11 cellular contexts compared by ENCODE assay signal in genomic region chr17:32515677-32516383, GRCh38. TPM values are rescaled to one million over a fixed set of nuclear protein-coding genes. Genes with fewer than 3 reads are reported as not detected.
A peak's percentile ranks its signal among the peaks of the same experiment; 100 is the strongest.
DNase-seq lines count a peak whose midpoint lies in the region; ATAC-seq and TF ChIP-seq lines count a peak whose summit lies in the region.
"Had no signal": no experiment of that assay in that cellular context is flagged by ENCODE, and none has a peak within 500 bp of the region (broad histone marks: within the 10 kb centered on the region; RNA-seq: fewer than 3 reads in every experiment).

No MANE protein-coding gene starts in this region.

- POLR2A ChIA-PET in activated CD4-positive, alpha-beta T cell treated with anti-CD3 and anti-CD28 coated beads for 36 hours (lab: Charles Lee): interaction anchor here (0.6 kb wide), 1 partner anchor 8 kb away, joined by 3 read pairs; no protein-coding TSS in a partner anchor
- POLR2A ChIA-PET in T-cell (lab: Charles Lee): no interaction called here

- H3K4me3 ChIP-seq in psoas muscle: no peak overlapping the region
- H3K4me3 ChIP-seq: lung had no signal

- no peaks in the 10 kb centered on the region for H3K36me3 Mint-ChIP-seq in activated CD4-positive, alpha-beta T cell treated with anti-CD3 and anti-CD28 coated beads for 36 hours (ENCODE audit: low read depth)
- no peaks in the 10 kb centered on the region for H3K36me3 Mint-ChIP-seq in T-cell
- H3K36me3 Mint-ChIP-seq: stimulated activated effector memory CD8-positive, alpha-beta T cell treated with anti-CD3 and anti-CD28 coated beads, Interleukin-12 subunit alpha, Interleukin-12 subunit beta, amount 100 ng/mL, for 72 hours had no signal

- no peaks in the 10 kb centered on the region for H3K9me3 ChIP-seq in psoas muscle

- H3K27me3 Mint-ChIP-seq in activated CD4-positive, alpha-beta T cell treated with anti-CD3 and anti-CD28 coated beads for 36 hours: no peaks in the 10 kb centered on the region
- no peaks in the 10 kb centered on the region for H3K27me3 Mint-ChIP-seq in T-cell

- peak overlapping the region; percentile 58 for H3K27ac ChIP-seq in psoas muscle
- H3K27ac ChIP-seq: VCaP had no signal

- no peak overlapping the region for H3K4me3 Mint-ChIP-seq in activated CD4-positive, alpha-beta T cell treated with anti-CD3 and anti-CD28 coated beads for 36 hours
- peak overlapping the region in 1 of 3 donors; percentile 29 for H3K4me3 Mint-ChIP-seq in T-cell
- H3K4me3 Mint-ChIP-seq: stimulated activated effector memory CD8-positive, alpha-beta T cell treated with anti-CD3 and anti-CD28 coated beads, Interleukin-12 subunit alpha, Interleukin-12 subunit beta, amount 100 ng/mL, for 72 hours had no signal

- no peaks in the 10 kb centered on the region for H3K27me3 ChIP-seq in psoas muscle (ENCODE audit: insufficient read depth in 3 of 3, low read length in 2 of 3)

- H3K4me1 ChIP-seq in psoas muscle: peaks cover 26% of the 10 kb centered on the region

- H3K27ac Mint-ChIP-seq in activated CD4-positive, alpha-beta T cell treated with anti-CD3 and anti-CD28 coated beads for 36 hours: peak overlapping the region; percentile 48
- H3K27ac Mint-ChIP-seq in T-cell: peak overlapping the region; percentile 81 to 89
- H3K27ac Mint-ChIP-seq: stimulated activated effector memory CD8-positive, alpha-beta T cell treated with anti-CD3 and anti-CD28 coated beads, Interleukin-12 subunit alpha, Interleukin-12 subunit beta, amount 100 ng/mL, for 72 hours had no signal

- intact Hi-C loops in activated CD4-positive, alpha-beta T cell treated with anti-CD3 and anti-CD28 coated beads for 36 hours (cut with DNase I, micrococcal nuclease): loop anchor here in 1 of 2 experiments (5.0 kb wide), 1 partner anchor 1704 kb away; no protein-coding TSS in a partner anchor
- intact Hi-C loops in psoas muscle (cut with DNase I): no loop called here

- peak; percentile 7 for ATAC-seq in activated CD4-positive, alpha-beta T cell treated with anti-CD3 and anti-CD28 coated beads for 36 hours
- ATAC-seq in GM21390 (IDR thresholded peaks at IDR 0.05; ENCODE audit: unreplicated experiment) (peak; percentile 39), T-cell (replicated peaks in 1 of 4) (peak in 1 of 4 experiments; percentile 73), psoas muscle (peak; percentile 69 to 80 (median 76))
- ATAC-seq: stimulated activated effector memory CD8-positive, alpha-beta T cell treated with anti-CD3 and anti-CD28 coated beads, Interleukin-12 subunit alpha, Interleukin-12 subunit beta, amount 100 ng/mL, for 72 hours had no signal

- TF ChIP-seq CTCF in psoas muscle (IDR thresholded peaks at IDR 0.05): no peak

- no peak for DNase-seq in activated CD4-positive, alpha-beta T cell treated with anti-CD3 and anti-CD28 coated beads for 36 hours
- no peak for DNase-seq in activated CD4-positive, alpha-beta T cell treated with anti-CD3 and anti-CD28 coated beads, Interleukin-2, amount 50 U/mL, for 48 hours
- DNase-seq in T-cell: peak in 5 of 34 experiments; percentile 16 to 67 (median 29)
- DNase-seq in psoas muscle: no peak
- DNase-seq in NCI-H146 treated with DMSO at 0.1 percent for 48 hours (lab: John Stamatoyannopoulos, UW; ENCODE audit: unreplicated experiment): no peak
- no peak for DNase-seq in A172 (ENCODE audit: low spot score)
- no peak for DNase-seq in NCI-H446 treated with DMSO at 0.1 percent for 48 hours (lab: John Stamatoyannopoulos, UW)

- CTCF ChIA-PET in activated CD4-positive, alpha-beta T cell treated with anti-CD3 and anti-CD28 coated beads for 36 hours (lab: Charles Lee): interaction anchor here (0.8 to 1.3 kb wide), 3 partner anchors 11 to 192 kb away, joined by 3 read pairs; no protein-coding TSS in a partner anchor
- CTCF ChIA-PET in T-cell (lab: Charles Lee): no interaction called here

- no peaks in the 10 kb centered on the region for H3K9me3 Mint-ChIP-seq in activated CD4-positive, alpha-beta T cell treated with anti-CD3 and anti-CD28 coated beads for 36 hours (ENCODE audit: low read depth)
- H3K9me3 Mint-ChIP-seq in T-cell: no peaks in the 10 kb centered on the region
- H3K9me3 Mint-ChIP-seq: stimulated activated effector memory CD8-positive, alpha-beta T cell treated with anti-CD3 and anti-CD28 coated beads, Interleukin-12 subunit alpha, Interleukin-12 subunit beta, amount 100 ng/mL, for 72 hours had no signal

- H3K36me3 ChIP-seq in psoas muscle (ENCODE audit: insufficient read depth in 1 of 2, low read depth in 1 of 2): no peaks in the 10 kb centered on the region

- WGBS in psoas muscle, 3 donors: 63 to 82% (median 75%) methylated on average over 4 of the region's 4 CpGs

- peaks cover 65% of the 10 kb centered on the region for H3K4me1 Mint-ChIP-seq in activated CD4-positive, alpha-beta T cell treated with anti-CD3 and anti-CD28 coated beads for 36 hours
- peaks cover 59 to 74% (median 66%) of the 10 kb centered on the region in 3 donors for H3K4me1 Mint-ChIP-seq in T-cell

RNA-seq across cellular contexts. Expression of gene CDK5R1, which starts 29.0 kb away (rescaled TPM):
- 10 to 100 TPM; 15.3 to 15.4 TPM for total RNA-seq in activated CD4-positive, alpha-beta T cell treated with anti-CD3 and anti-CD28 coated beads for 36 hours
- total RNA-seq in T-cell: 10 to 100 TPM in 3 of 5 donors, 1 to 10 TPM in 2; 8.1 to 23.8 (median 14.7) TPM
- 1 to 10 TPM; 1.2 to 5.2 (median 2.5) TPM for total RNA-seq in psoas muscle
- 1 to 10 TPM in 2 of 3 donors, under 1 TPM in 1; 0.44 to 2.1 (median 1.1) TPM for polyA plus RNA-seq in psoas muscle
- 5.0 and 6.3 TPM in 2 replicates for total RNA-seq in A172 (2014; rRNA removed; shearing (Covaris generic))
